Comparison of ENCODE assay signal across 11 cellular contexts in genomic region chr20:56414842-56415765, GRCh38. TPM values are rescaled to one million over a fixed set of nuclear protein-coding genes. Genes with fewer than 3 reads are reported as not detected.
DNase-seq lines count a peak whose midpoint lies in the region; ATAC-seq and TF ChIP-seq lines count a peak whose summit lies in the region.
"Had no signal": no experiment of that assay in that cellular context is flagged by ENCODE, and none has a peak within 500 bp of the region (broad histone marks: within the 10 kb centered on the region; RNA-seq: fewer than 3 reads in every experiment).

No MANE protein-coding gene starts in this region.

- no peak for TF ChIP-seq POLR2A in GM18505 (IDR thresholded peaks at IDR 0.05; ENCODE audit: borderline replicate concordance, extremely low read depth, insufficient read depth, insufficient read length)

- no peaks in the 10 kb centered on the region for H3K9me3 ChIP-seq in effector memory CD4-positive, alpha-beta T cell (ENCODE audit: control insufficient read depth, low read length)
- no peaks in the 10 kb centered on the region for H3K9me3 ChIP-seq in SJCRH30 (replicated peaks)

- DNase-seq in EH (ENCODE audit: low read depth) (peak; percentile 83), NAMALWA (ENCODE audit: low spot score) (no peak), SJCRH30 (no peak), NCI-H1105 treated with DMSO at 0.1 percent for 48 hours (lab: John Stamatoyannopoulos, UW) (no peak)
- DNase-seq in activated CD8-positive, alpha-beta memory T cell treated with anti-CD3 and anti-CD28 coated beads, Interleukin-2, amount 50 U/mL, for 48 hours = peak; percentile 71
- no peak for DNase-seq in effector memory CD4-positive, alpha-beta T cell
- peak; percentile 61 for DNase-seq in stimulated activated CD4-positive, alpha-beta T cell treated with anti-CD3 and anti-CD28 coated beads, Interleukin-4, amount 100 ng/mL, for 1 hour
- DNase-seq: dorsolateral prefrontal cortex, NCI-H69, nucleus accumbens had no signal

- H3K27ac ChIP-seq in effector memory CD4-positive, alpha-beta T cell (ENCODE audit: insufficient read depth, low read length, poor library complexity, severe bottlenecking) = peak overlapping the region; percentile 74
- H3K27ac ChIP-seq in SJCRH30 = no peak overlapping the region

- H3K4me3 ChIP-seq in effector memory CD4-positive, alpha-beta T cell (ENCODE audit: insufficient read depth, low read depth, low read length, poor library complexity, severe bottlenecking) = peak overlapping the region; percentile 54
- no peak overlapping the region for H3K4me3 ChIP-seq in SJCRH30

- no peaks in the 10 kb centered on the region for H3K27me3 ChIP-seq in effector memory CD4-positive, alpha-beta T cell (replicated peaks; ENCODE audit: control insufficient read depth, insufficient read depth, low read length, poor library complexity, severe bottlenecking)
- no peaks in the 10 kb centered on the region for H3K27me3 ChIP-seq in SJCRH30
- H3K27me3 ChIP-seq: dorsolateral prefrontal cortex had no signal

- peaks cover 59% of the 10 kb centered on the region for H3K4me1 ChIP-seq in effector memory CD4-positive, alpha-beta T cell (ENCODE audit: control insufficient read depth, insufficient read depth, low read length, poor library complexity, severe bottlenecking)
- no peaks in the 10 kb centered on the region for H3K4me1 ChIP-seq in SJCRH30

- no peak for ATAC-seq in GM18505 (IDR thresholded peaks at IDR 0.05; ENCODE audit: unreplicated experiment)

- H3K36me3 ChIP-seq in effector memory CD4-positive, alpha-beta T cell (ENCODE audit: control insufficient read depth, insufficient read depth, low read length) = no peaks in the 10 kb centered on the region
- peaks cover 9% of the 10 kb centered on the region for H3K36me3 ChIP-seq in SJCRH30

RNA-seq across cellular contexts. Expression of gene CASS4, which starts 3.0 kb away (rescaled TPM):
- total RNA-seq in SJCRH30 (2014; rRNA removed; shearing (Covaris generic)) = 4.9 and 5.1 TPM in 2 replicates

RNA-seq across cellular contexts. Expression of gene CSTF1, which starts 22.7 kb away (rescaled TPM):
- total RNA-seq in SJCRH30 (2014; rRNA removed; shearing (Covaris generic)) = 158 and 167 TPM in 2 replicates

RNA-seq across cellular contexts. Expression of gene AURKA, which starts 23.1 kb away (rescaled TPM):
- 225 and 240 TPM in 2 replicates for total RNA-seq in SJCRH30 (2014; rRNA removed; shearing (Covaris generic))

RNA-seq across cellular contexts. Expression of gene RTF2, which starts 53.3 kb away (rescaled TPM):
- 188 and 199 TPM in 2 replicates for total RNA-seq in SJCRH30 (2014; rRNA removed; shearing (Covaris generic))

RNA-seq across cellular contexts. Expression of gene FAM210B, which starts 56.3 kb away (rescaled TPM):
- 106 and 110 TPM in 2 replicates for total RNA-seq in SJCRH30 (2014; rRNA removed; shearing (Covaris generic))

Comparison
In these comparisons a context has a peak if more than half of its experiments do, and no peak if none do; other contexts are left out.
1. DNase-seq: peak in EH (single experiment), activated CD8-positive, alpha-beta memory T cell treated with anti-CD3 and anti-CD28 coated beads, Interleukin-2, amount 50 U/mL, for 48 hours (single experiment) and stimulated activated CD4-positive, alpha-beta T cell treated with anti-CD3 and anti-CD28 coated beads, Interleukin-4, amount 100 ng/mL, for 1 hour (single experiment); none in effector memory CD4-positive, alpha-beta T cell (0 of 3), NAMALWA (single experiment), SJCRH30 (0 of 2) and NCI-H1105 treated with DMSO at 0.1 percent for 48 hours (single experiment).